Comparison of ENCODE assay signal across 9 cellular contexts in genomic region chr15:38354321-38354929, GRCh38.
A peak's percentile ranks its signal among the peaks of the same experiment; 100 is the strongest.
DNase-seq lines count a peak whose midpoint lies in the region; ATAC-seq and TF ChIP-seq lines count a peak whose summit lies in the region.
"Had no signal": no experiment of that assay in that cellular context is flagged by ENCODE, and none has a peak within 500 bp of the region (broad histone marks: within the 10 kb centered on the region; RNA-seq: fewer than 3 reads in every experiment).

No MANE protein-coding gene starts in this region.

- H3K4me3 ChIP-seq in HFF-Myc (replicated peaks; ENCODE audit: low read depth, low read length), result no peak overlapping the region
- H3K4me3 ChIP-seq in epithelial cell of esophagus (ENCODE audit: low read length), result no peak overlapping the region

- peak in 1 of 2 donors; percentile 39 for ATAC-seq in naive B cell (ENCODE audit: low read depth in 2 of 2)

- in situ Hi-C loops in Caki2 (cut with HindIII; ENCODE audit: low pct_unique_long_range_greater_than_20kb, low sequenced_read_pairs), result no loop called here

- H3K27ac Mint-ChIP-seq in naive B cell, result no peak overlapping the region
- H3K27ac Mint-ChIP-seq: activated naive CD4-positive, alpha-beta T cell treated with anti-CD3 and anti-CD28 coated beads, Interleukin-2, amount 50 U/mL, for 24 hours had no signal

- H3K27me3 Mint-ChIP-seq in naive B cell, result no peaks in the 10 kb centered on the region

- H3K36me3 Mint-ChIP-seq in naive B cell, result no peaks in the 10 kb centered on the region
- H3K36me3 Mint-ChIP-seq: activated naive CD4-positive, alpha-beta T cell treated with anti-CD3 and anti-CD28 coated beads, Interleukin-2, amount 50 U/mL, for 24 hours had no signal

- TF ChIP-seq CTCF in HFF-Myc (IDR thresholded peaks at IDR 0.05; ENCODE audit: low read depth, low read length, missing control alignments) (peak; percentile 66), epithelial cell of esophagus (IDR thresholded peaks at IDR 0.05; ENCODE audit: insufficient read depth, low read depth, low read length, missing control alignments) (peak; percentile 89)

- H3K4me1 Mint-ChIP-seq in naive B cell, result no peaks in the 10 kb centered on the region
- H3K4me1 Mint-ChIP-seq: activated naive CD4-positive, alpha-beta T cell treated with anti-CD3 and anti-CD28 coated beads, Interleukin-2, amount 50 U/mL, for 24 hours had no signal

- no peak overlapping the region for H3K4me3 Mint-ChIP-seq in naive B cell
- H3K4me3 Mint-ChIP-seq: activated naive CD4-positive, alpha-beta T cell treated with anti-CD3 and anti-CD28 coated beads, Interleukin-2, amount 50 U/mL, for 24 hours had no signal

- H3K9me3 Mint-ChIP-seq in naive B cell, result no peaks in the 10 kb centered on the region
- H3K9me3 Mint-ChIP-seq: activated naive CD4-positive, alpha-beta T cell treated with anti-CD3 and anti-CD28 coated beads, Interleukin-2, amount 50 U/mL, for 24 hours had no signal

- peak; percentile 38 for DNase-seq in Caki2 (ENCODE audit: low read depth)
- peak; percentile 25 for DNase-seq in HFF-Myc (ENCODE audit: extremely low read depth, low read depth)
- DNase-seq in NCI-H748 (lab: John Stamatoyannopoulos, UW; ENCODE audit: unreplicated experiment), result peak; percentile 29
- DNase-seq in activated CD8-positive, alpha-beta memory T cell treated with anti-CD3 and anti-CD28 coated beads for 4 hours (ENCODE audit: low read depth in 2 of 2), result peak; percentile 12 to 19
- DNase-seq in epithelial cell of esophagus (ENCODE audit: low read depth), result peak; percentile 80
- DNase-seq in naive B cell, result peak; percentile 44
- peak; percentile 1 to 47 (median 22) for DNase-seq in stimulated activated naive CD4-positive, alpha-beta T cell (lab: John Stamatoyannopoulos, UW)
- DNase-seq in mesenteric fat pad (ENCODE audit: low spot score), result no peak
